Comparison of ENCODE assay signal across 30 cellular contexts in the genomic region with DNA sequence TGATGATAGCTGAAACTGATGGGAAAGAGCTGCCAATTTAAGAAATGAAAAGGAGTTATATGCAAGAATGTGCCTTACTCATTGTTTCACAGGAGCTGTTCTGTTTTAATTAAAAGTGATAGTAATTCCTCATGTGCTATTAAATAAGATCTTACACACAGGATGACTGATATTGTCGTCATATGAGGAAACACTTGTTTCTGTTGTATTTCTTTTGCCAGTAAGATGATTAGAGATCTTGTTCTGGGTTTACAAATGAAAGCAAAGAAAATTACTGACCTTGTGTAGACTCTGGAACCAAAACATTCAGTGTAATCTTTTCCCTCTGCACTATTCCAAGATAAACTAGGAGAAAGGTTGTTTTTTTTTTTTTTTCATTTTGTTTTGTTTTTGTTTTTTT.
DNase-seq lines count a peak whose midpoint lies in the region; ATAC-seq and TF ChIP-seq lines count a peak whose summit lies in the region.
"Had no signal": no experiment of that assay in that cellular context is flagged by ENCODE, and none has a peak within 500 bp of the region (broad histone marks: within the 10 kb centered on the region; RNA-seq: fewer than 3 reads in every experiment).

No MANE protein-coding gene starts in this region.

- H3K27me3 ChIP-seq in adrenal gland (no peaks in the 10 kb centered on the region), tibial artery (no peaks in the 10 kb centered on the region)
- H3K27me3 ChIP-seq: foreskin keratinocyte, hepatocyte, spleen had no signal

- H3K4me1 ChIP-seq in adrenal gland (replicated peaks in 1 of 2), result peaks cover 0 to 9% of the 10 kb centered on the region in 2 donors
- H3K4me1 ChIP-seq in tibial artery, result peaks cover 0 to 80% (median 43%) of the 10 kb centered on the region in 4 donors
- H3K4me1 ChIP-seq: foreskin keratinocyte, spleen had no signal

- H3K27me3 Mint-ChIP-seq in nephron progenitor cell (ENCODE audit: low read depth, poor library complexity), result no peaks in the 10 kb centered on the region
- H3K27me3 Mint-ChIP-seq: activated CD4-positive, alpha-beta memory T cell treated with anti-CD3 and anti-CD28 coated beads, Interleukin-2, amount 10 ng/mL, durations not matched to agents 7 days and 5 days; activated naive CD4-positive, alpha-beta T cell treated with anti-CD3 and anti-CD28 coated beads, Interleukin-2, amount 10 ng/mL, durations not matched to agents 7 days and 5 days; CD8-positive, alpha-beta memory T cell; memory B cell had no signal

- ATAC-seq in GM18519 (IDR thresholded peaks at IDR 0.05; ENCODE audit: low FRiP score, unreplicated experiment), result no peak
- ATAC-seq in GM19463 (IDR thresholded peaks at IDR 0.05; ENCODE audit: unreplicated experiment), result no peak
- ATAC-seq: foreskin keratinocyte, left colon, PC-3 had no signal

- intact Hi-C loops in adrenal gland (cut with DNase I), result no loop called here
- intact Hi-C loops in tibial artery (cut with DNase I; ENCODE audit: low total_unique reads), result no loop called here

- 16 to 31% (median 21%) methylated on average over 1 of the region's 1 CpG for WGBS in adrenal gland, 4 donors

- H3K4me3 ChIP-seq in adrenal gland (no peak overlapping the region), fibroblast of the aortic adventitia (ENCODE audit: low read depth, low read length) (no peak overlapping the region), tibial artery (no peak overlapping the region)
- H3K4me3 ChIP-seq: hepatocyte, spleen had no signal

- H3K4me3 Mint-ChIP-seq in nephron progenitor cell, result no peak overlapping the region
- H3K4me3 Mint-ChIP-seq: activated CD4-positive, alpha-beta memory T cell treated with anti-CD3 and anti-CD28 coated beads, Interleukin-2, amount 10 ng/mL, durations not matched to agents 7 days and 5 days; activated naive CD4-positive, alpha-beta T cell treated with anti-CD3 and anti-CD28 coated beads, Interleukin-2, amount 10 ng/mL, durations not matched to agents 7 days and 5 days; CD8-positive, alpha-beta memory T cell; memory B cell; neural crest cell; stimulated activated naive CD8-positive, alpha-beta T cell treated with anti-CD3 and anti-CD28 coated beads, Interleukin-15, Interleukin-2, amounts not matched to agents 100 ng/mL and 50 ng/mL, for 24 hours had no signal

- peak overlapping the region; percentile 36 for H3K27ac Mint-ChIP-seq in nephron progenitor cell
- H3K27ac Mint-ChIP-seq: activated CD4-positive, alpha-beta memory T cell treated with anti-CD3 and anti-CD28 coated beads, Interleukin-2, amount 10 ng/mL, durations not matched to agents 7 days and 5 days; activated naive CD4-positive, alpha-beta T cell treated with anti-CD3 and anti-CD28 coated beads, Interleukin-2, amount 10 ng/mL, durations not matched to agents 7 days and 5 days; CD8-positive, alpha-beta memory T cell; memory B cell; stimulated activated naive CD8-positive, alpha-beta T cell treated with anti-CD3 and anti-CD28 coated beads, Interleukin-15, Interleukin-2, amounts not matched to agents 100 ng/mL and 50 ng/mL, for 24 hours had no signal

- TF ChIP-seq CTCF in adrenal gland (IDR thresholded peaks at IDR 0.05), result no peak
- no peak for TF ChIP-seq CTCF in fibroblast of the aortic adventitia (IDR thresholded peaks at IDR 0.05; ENCODE audit: insufficient read depth, low read length)
- no peak for TF ChIP-seq CTCF in nephron progenitor cell (IDR thresholded peaks at IDR 0.05)
- no peak for TF ChIP-seq CTCF in tibial artery (IDR thresholded peaks at IDR 0.05)

- no peaks in the 10 kb centered on the region for H3K9me3 ChIP-seq in adrenal gland (replicated peaks in 1 of 3)
- H3K9me3 ChIP-seq in tibial artery, result no peaks in the 10 kb centered on the region
- H3K9me3 ChIP-seq: spleen had no signal

- no peak for TF ChIP-seq POLR2A in adrenal gland (IDR thresholded peaks at IDR 0.05)

- DNase-seq in adrenal gland, result no peak
- DNase-seq in fibroblast of the aortic adventitia (ENCODE audit: low read depth), result peak; percentile 45
- no peak for DNase-seq in nephron progenitor cell
- DNase-seq in tibial artery, result no peak
- DNase-seq in kidney glomerular epithelial cell (lab: John Stamatoyannopoulos, UW), result no peak
- DNase-seq: activated CD4-positive, alpha-beta memory T cell treated with anti-CD3 and anti-CD28 coated beads, Interleukin-2, amount 10 ng/mL, durations not matched to agents 7 days and 5 days; activated CD4-positive, CD25-positive, alpha-beta regulatory T cell treated with anti-CD3 and anti-CD28 coated beads, Interleukin-2, amount 50 U/mL, for 72 hours; activated naive CD4-positive, alpha-beta T cell treated with anti-CD3 and anti-CD28 coated beads, Interleukin-2, amount 10 ng/mL, durations not matched to agents 7 days and 5 days; amniotic stem cell; CD8-positive, alpha-beta memory T cell; foreskin keratinocyte; KBM-7; left colon; NCI-H1092 treated with DMSO at 0.1 percent for 48 hours; NCI-H1930; NCI-H524 treated with DMSO at 0.1 percent for 48 hours; NK-92 treated with Interleukin-12 subunit alpha and Interleukin-12 subunit beta, amount 100 ng/mL, for 24 hours; PC-3; SHP77 treated with DMSO at 0.1 percent for 48 hours; spleen; stimulated activated CD4-positive, alpha-beta T cell treated with anti-CD3 and anti-CD28 coated beads, Interleukin-2, amount 100 ng/mL, for 24 hours; T-helper 2 cell; trophoblast cell had no signal

- no peaks in the 10 kb centered on the region for H3K36me3 ChIP-seq in adrenal gland (replicated peaks in 1 of 2)
- H3K36me3 ChIP-seq in tibial artery, result peaks cover 7 to 14% (median 13%) of the 10 kb centered on the region in 3 donors

- no peaks in the 10 kb centered on the region for H3K9me3 Mint-ChIP-seq in nephron progenitor cell
- H3K9me3 Mint-ChIP-seq: activated CD4-positive, alpha-beta memory T cell treated with anti-CD3 and anti-CD28 coated beads, Interleukin-2, amount 10 ng/mL, durations not matched to agents 7 days and 5 days; activated naive CD4-positive, alpha-beta T cell treated with anti-CD3 and anti-CD28 coated beads, Interleukin-2, amount 10 ng/mL, durations not matched to agents 7 days and 5 days; CD8-positive, alpha-beta memory T cell; memory B cell; neural crest cell; stimulated activated naive CD8-positive, alpha-beta T cell treated with anti-CD3 and anti-CD28 coated beads, Interleukin-15, Interleukin-2, amounts not matched to agents 100 ng/mL and 50 ng/mL, for 24 hours had no signal

- H3K36me3 Mint-ChIP-seq in nephron progenitor cell (ENCODE audit: low read depth), result peaks cover 28% of the 10 kb centered on the region
- H3K36me3 Mint-ChIP-seq: memory B cell had no signal

- peaks cover 27% of the 10 kb centered on the region for H3K4me1 Mint-ChIP-seq in nephron progenitor cell
- H3K4me1 Mint-ChIP-seq: activated CD4-positive, alpha-beta memory T cell treated with anti-CD3 and anti-CD28 coated beads, Interleukin-2, amount 10 ng/mL, durations not matched to agents 7 days and 5 days; activated naive CD4-positive, alpha-beta T cell treated with anti-CD3 and anti-CD28 coated beads, Interleukin-2, amount 10 ng/mL, durations not matched to agents 7 days and 5 days; CD8-positive, alpha-beta memory T cell; memory B cell had no signal

- H3K27ac ChIP-seq in adrenal gland (peak overlapping the region in 4 of 5 donors; percentile 14 to 59 (median 40)), tibial artery (peak overlapping the region; percentile 56 to 59)
- H3K27ac ChIP-seq: foreskin keratinocyte, hepatocyte, parathyroid adenoma, spleen had no signal
